Comparison of ENCODE assay signal across 8 cellular contexts in genomic region chr5:139517683-139518564, GRCh38. TPM values are rescaled to one million over a fixed set of nuclear protein-coding genes. Genes with fewer than 3 reads are reported as not detected.
DNase-seq lines count a peak whose midpoint lies in the region; FAIRE-seq and TF ChIP-seq lines count a peak whose summit lies in the region.

No MANE protein-coding gene starts in this region.

- H2BK120ac ChIP-seq in trophoblast cell (ENCODE audit: insufficient read depth, low read length, poor library complexity), result peak overlapping the region; percentile 67

- in situ Hi-C loops in transverse colon (cut with MboI; ENCODE audit: low pct_ligation_motif_present in 1 of 4, low pct_unique_long_range_greater_than_20kb in 1 of 4, low sequenced_read_pairs in 3 of 4), result loop anchor here in 3 of 4 donors (5.0 to 10.0 kb wide), 3 partner anchors 91 to 96 kb away; no protein-coding TSS in a partner anchor

- no peaks in the 10 kb centered on the region for H3K36me3 ChIP-seq in Loucy (ENCODE audit: insufficient read depth, low read length)
- H3K36me3 ChIP-seq in SK-N-SH (replicated peaks in 1 of 2; ENCODE audit: control insufficient read depth in 1 of 2, insufficient read depth in 2 of 2, low read length in 1 of 2), result no peaks in the 10 kb centered on the region
- H3K36me3 ChIP-seq in cardiac muscle cell, result no peaks in the 10 kb centered on the region
- no peaks in the 10 kb centered on the region for H3K36me3 ChIP-seq in trophoblast cell (ENCODE audit: control insufficient read depth in 1 of 2, insufficient read depth in 2 of 2, low read length in 2 of 2)
- H3K36me3 ChIP-seq in transverse colon, result no peaks in the 10 kb centered on the region

- TF ChIP-seq RAD21 in SK-N-SH (IDR thresholded peaks at IDR 0.05; ENCODE audit: low read length), result peak; percentile 61

- H3K4me3 ChIP-seq in Loucy (ENCODE audit: low read length, poor library complexity, severe bottlenecking), result peak overlapping the region; percentile 71
- peak overlapping the region; percentile 40 to 60 for H3K4me3 ChIP-seq in SK-N-SH (ENCODE audit: low read depth in 2 of 2, low read length in 1 of 2)
- peak overlapping the region; percentile 16 for H3K4me3 ChIP-seq in cardiac muscle cell
- H3K4me3 ChIP-seq in trophoblast cell (ENCODE audit: low read depth, low read length), result peak overlapping the region; percentile 58
- H3K4me3 ChIP-seq in transverse colon, result peak overlapping the region; percentile 34 to 56 (median 49)

- TF ChIP-seq EP300 in SK-N-SH (IDR thresholded peaks at IDR 0.05; ENCODE audit: borderline replicate concordance in 1 of 2, low read depth in 1 of 2, low read length in 1 of 2), result peak in 1 of 2 experiments; percentile 48; a peak in 1 of 4 replicates
- TF ChIP-seq EP300 in transverse colon (IDR thresholded peaks at IDR 0.05; ENCODE audit: low read depth), result no peak

- H2AK5ac ChIP-seq in trophoblast cell (ENCODE audit: low read length), result peak overlapping the region; percentile 45

- peak overlapping the region; percentile 89 for H3K18ac ChIP-seq in trophoblast cell (ENCODE audit: low read length)

- peaks cover 3% of the 10 kb centered on the region for H3K36me3 Mint-ChIP-seq in activated naive CD8-positive, alpha-beta T cell

- H3K9me3 Mint-ChIP-seq in activated naive CD8-positive, alpha-beta T cell (ENCODE audit: low read depth), result no peaks in the 10 kb centered on the region

- H3K27ac ChIP-seq in SK-N-SH (ENCODE audit: low read depth in 2 of 2, low read length in 1 of 2), result peak overlapping the region; percentile 65 to 87
- peak overlapping the region; percentile 67 for H3K27ac ChIP-seq in cardiac muscle cell
- peak overlapping the region; percentile 63 for H3K27ac ChIP-seq in trophoblast cell (ENCODE audit: low read depth, low read length)
- H3K27ac ChIP-seq in transverse colon, result peak overlapping the region; percentile 72 to 86 (median 85)

- H3K9me2 ChIP-seq in Loucy (replicated peaks; ENCODE audit: low read depth, low read length) (no peaks in the 10 kb centered on the region), SK-N-SH (no peaks in the 10 kb centered on the region)

- H3K27me3 ChIP-seq in Loucy (ENCODE audit: insufficient read depth, low read length, poor library complexity, severe bottlenecking) (no peaks in the 10 kb centered on the region), SK-N-SH (ENCODE audit: insufficient read depth) (no peaks in the 10 kb centered on the region), cardiac muscle cell (no peaks in the 10 kb centered on the region), trophoblast cell (ENCODE audit: insufficient read depth, low read length) (no peaks in the 10 kb centered on the region), transverse colon (no peaks in the 10 kb centered on the region)

- no peaks in the 10 kb centered on the region for H4K20me1 ChIP-seq in Loucy (ENCODE audit: insufficient read depth, low read length, poor library complexity, severe bottlenecking)
- no peaks in the 10 kb centered on the region for H4K20me1 ChIP-seq in SK-N-SH (ENCODE audit: insufficient read depth)

- DNase-seq in GM04503 (ENCODE audit: low read depth) (peak; percentile 27), H54 (ENCODE audit: insufficient read length, low spot score) (peak; percentile 87), SK-N-SH (peak; percentile 97), cardiac muscle cell (ENCODE audit: low read depth in 1 of 2, low spot score in 1 of 2) (peak; percentile 91 to 94), trophoblast cell (peak; percentile 83 to 95), transverse colon (peak; percentile 93)

- H3K4me1 ChIP-seq in Loucy (ENCODE audit: insufficient read depth, low read length, poor library complexity, severe bottlenecking) (peaks cover 16% of the 10 kb centered on the region), SK-N-SH (ENCODE audit: control insufficient read depth in 1 of 2, insufficient read depth in 2 of 2, low read depth in 1 of 2, low read length in 1 of 2) (peaks cover 3 to 8% of the 10 kb centered on the region in 2 experiments; a peak in 1 of 4 replicates), cardiac muscle cell (ENCODE audit: low read depth) (peaks cover 8% of the 10 kb centered on the region), trophoblast cell (ENCODE audit: control insufficient read depth in 1 of 2, insufficient read depth in 2 of 2, low read length in 2 of 2) (peaks cover 3 to 4% of the 10 kb centered on the region in 2 experiments), transverse colon (peaks cover 0 to 9% (median 8%) of the 10 kb centered on the region in 4 donors)

- H3K27ac Mint-ChIP-seq in activated naive CD8-positive, alpha-beta T cell, result peak overlapping the region; percentile 97

- H3K9me3 ChIP-seq in Loucy (ENCODE audit: insufficient read depth, low read depth, low read length) (no peaks in the 10 kb centered on the region), SK-N-SH (no peaks in the 10 kb centered on the region), cardiac muscle cell (ENCODE audit: low read depth) (no peaks in the 10 kb centered on the region), trophoblast cell (ENCODE audit: insufficient read depth, low read depth, low read length) (no peaks in the 10 kb centered on the region), transverse colon (no peaks in the 10 kb centered on the region)

- H2BK5ac ChIP-seq in trophoblast cell (ENCODE audit: low read depth, low read length, poor library complexity), result peak overlapping the region; percentile 49

- H4K12ac ChIP-seq in trophoblast cell (ENCODE audit: low read depth, low read length), result peak overlapping the region; percentile 84

- intact Hi-C loops in transverse colon (cut with DNase I; ENCODE audit: low total_unique reads), result no loop called here

- no peak for FAIRE-seq in H54 (lab: Jason Lieb, UNC)

- CTCF ChIA-PET in SK-N-SH (lab: Yijun Ruan, JAX), result interaction anchor here (0.6 to 13.0 kb wide), 29 partner anchors 14 to 181 kb away, joined by 3 to 324 read pairs (median 4); partner anchors contain the start of gene PAIP2

- no peak overlapping the region for H3K23ac ChIP-seq in trophoblast cell (ENCODE audit: low read length)

- peaks cover 7% of the 10 kb centered on the region for H3K79me1 ChIP-seq in trophoblast cell (ENCODE audit: low read length)

- no peaks in the 10 kb centered on the region for H3F3A ChIP-seq in Loucy (ENCODE audit: low read depth)
- H3F3A ChIP-seq in SK-N-SH (replicated peaks; ENCODE audit: insufficient read depth), result peaks cover 8% of the 10 kb centered on the region

- H3K14ac ChIP-seq in trophoblast cell (ENCODE audit: low read length), result peak overlapping the region; percentile 86

- H3K9ac ChIP-seq in Loucy (ENCODE audit: low read depth, low read length, poor library complexity, severe bottlenecking), result peak overlapping the region; percentile 86
- peak overlapping the region; percentile 63 for H3K9ac ChIP-seq in SK-N-SH
- peak overlapping the region; percentile 44 for H3K9ac ChIP-seq in trophoblast cell (ENCODE audit: low read length)

- H3K79me2 ChIP-seq in Loucy (ENCODE audit: insufficient read depth, low read length) (no peaks in the 10 kb centered on the region), SK-N-SH (ENCODE audit: insufficient read depth) (no peaks in the 10 kb centered on the region), trophoblast cell (ENCODE audit: control insufficient read depth, insufficient read depth, low read length, poor library complexity) (peaks cover 2% of the 10 kb centered on the region)

- H3K4me2 ChIP-seq in Loucy (ENCODE audit: low read depth, low read length, poor library complexity, severe bottlenecking), result peak overlapping the region; percentile 76
- peak overlapping the region; percentile 78 for H3K4me2 ChIP-seq in SK-N-SH
- peak overlapping the region; percentile 74 for H3K4me2 ChIP-seq in trophoblast cell (ENCODE audit: low read length)

- H3K4me3 Mint-ChIP-seq in activated naive CD8-positive, alpha-beta T cell, result peak overlapping the region; percentile 92

- peak; percentile 87 for TF ChIP-seq CTCF in Loucy (conservative IDR thresholded peaks at IDR 0.05; ENCODE audit: low read length)
- TF ChIP-seq CTCF in SK-N-SH (IDR thresholded peaks at IDR 0.05), result peak; percentile 79
- TF ChIP-seq CTCF in cardiac muscle cell (IDR thresholded peaks at IDR 0.05; ENCODE audit: low read depth, low read length), result peak; percentile 90
- peak; percentile 93 to 99 (median 98) for TF ChIP-seq CTCF in transverse colon (IDR thresholded peaks at IDR 0.05)

- H3K27me3 Mint-ChIP-seq in activated naive CD8-positive, alpha-beta T cell, result no peaks in the 10 kb centered on the region

- TF ChIP-seq POLR2A in H54 (IDR thresholded peaks at IDR 0.05; ENCODE audit: low read depth, low read length) (peak; percentile 71), transverse colon (IDR thresholded peaks at IDR 0.05) (peak; percentile 74)

- H4K91ac ChIP-seq in trophoblast cell (ENCODE audit: low read depth, low read length), result peak overlapping the region; percentile 94

- peak overlapping the region; percentile 100 for H4K8ac ChIP-seq in trophoblast cell (ENCODE audit: low read depth, low read length)

- WGBS in SK-N-SH (ENCODE audit: low lambda C conversion rate), result 42% methylated on average over 17 of the region's 56 CpGs
- WGBS in trophoblast cell (ENCODE audit: extremely low coverage, insufficient coverage, insufficient read length), result no CpG with 5 or more reads among the region's 56 CpGs
- WGBS in transverse colon (ENCODE audit: low coverage in 1 of 2), 2 donors, result 5 to 24% methylated on average over 7 to 42 of the region's 56 CpGs

- POLR2A ChIA-PET in SK-N-SH (lab: Yijun Ruan, JAX), result interaction anchor here (0.5 to 1.6 kb wide), 4 partner anchors 15 to 79 kb away, joined by 3 to 6 read pairs (median 4); partner anchors contain the start of genes DNAJC18 and UBE2D2

- peak overlapping the region; percentile 68 for H2BK12ac ChIP-seq in trophoblast cell (ENCODE audit: low read length)

- H3K4me1 Mint-ChIP-seq in activated naive CD8-positive, alpha-beta T cell (ENCODE audit: low read depth), result peaks cover 21% of the 10 kb centered on the region

- peak overlapping the region; percentile 71 for H3K4ac ChIP-seq in trophoblast cell (ENCODE audit: low read depth, low read length)

- H2AFZ ChIP-seq in Loucy (ENCODE audit: low read length) (peak overlapping the region; percentile 85), SK-N-SH (ENCODE audit: low read depth) (peak overlapping the region; percentile 95), trophoblast cell (ENCODE audit: insufficient read depth, low read length, poor library complexity) (peak overlapping the region; percentile 99)

RNA-seq across cellular contexts. Expression of gene STING1, which starts 35.4 kb away (rescaled TPM):
- polyA plus RNA-seq in SK-N-SH (2012; rRNA removed) (98.4 and 119 TPM in 2 replicates), cardiac muscle cell (59.9 and 69.0 TPM in 2 replicates)
- 37.8 and 54.3 TPM in 2 replicates for polyA plus RNA-seq in SK-N-SH (2012; cell fraction: cytosol; rRNA removed)
- polyA plus RNA-seq in SK-N-SH (2012; cell fraction: nucleus; rRNA removed), result 254 and 357 TPM in 2 replicates
- total RNA-seq in cardiac muscle cell (58.1 and 79.2 TPM in 2 replicates), transverse colon (10 to 100 TPM; 12.2 to 51.5 (median 19.1) TPM)
- polyA plus RNA-seq in trophoblast cell (2013), result 0.07 and 0.08 TPM in 2 replicates

RNA-seq across cellular contexts. Expression of gene UBE2D2, which starts 43.2 kb away (rescaled TPM):
- 22.8 and 24.5 TPM in 2 replicates for polyA plus RNA-seq in SK-N-SH (2012; rRNA removed)
- polyA plus RNA-seq in SK-N-SH (2012; cell fraction: cytosol; rRNA removed), result 37.4 and 56.8 TPM in 2 replicates
- polyA plus RNA-seq in SK-N-SH (2012; cell fraction: nucleus; rRNA removed), result 17.7 and 24.5 TPM in 2 replicates
- 225 and 338 TPM in 2 replicates for total RNA-seq in cardiac muscle cell
- 236 and 291 TPM in 2 replicates for polyA plus RNA-seq in cardiac muscle cell
- 113 and 115 TPM in 2 replicates for polyA plus RNA-seq in trophoblast cell (2013)
- total RNA-seq in transverse colon, result 100 to 1,000 TPM in 2 of 4 donors, 10 to 100 TPM in 2; 45.6 to 134 (median 80.8) TPM

RNA-seq across cellular contexts. Expression of gene SMIM33, which starts 47.1 kb away (rescaled TPM):
- polyA plus RNA-seq in SK-N-SH (2012; rRNA removed), result not detected in 2 replicates
- polyA plus RNA-seq in SK-N-SH (2012; cell fraction: cytosol; rRNA removed), result not detected in 2 replicates
- polyA plus RNA-seq in SK-N-SH (2012; cell fraction: nucleus; rRNA removed), result not detected in 2 replicates
- not detected in 2 replicates for total RNA-seq in cardiac muscle cell
- 0.10 TPM in 1 of 2 replicates, not detected in the other for polyA plus RNA-seq in cardiac muscle cell
- not detected in 2 replicates for polyA plus RNA-seq in trophoblast cell (2013)
- total RNA-seq in transverse colon, result under 1 TPM in 2 of 4 donors, not detected in 2; 0.55 to 0.64 TPM

RNA-seq across cellular contexts. Expression of gene ECSCR, which starts 55.4 kb away (rescaled TPM):
- polyA plus RNA-seq in SK-N-SH (2012; rRNA removed) (10.9 and 13.5 TPM in 2 replicates), cardiac muscle cell (0.97 and 1.5 TPM in 2 replicates)
- 9.4 and 11.9 TPM in 2 replicates for polyA plus RNA-seq in SK-N-SH (2012; cell fraction: cytosol; rRNA removed)
- polyA plus RNA-seq in SK-N-SH (2012; cell fraction: nucleus; rRNA removed), result 4.1 and 4.7 TPM in 2 replicates
- total RNA-seq in cardiac muscle cell (not detected in 2 replicates), transverse colon (1 to 10 TPM in 3 of 4 donors, not detected in 1; 2.2 to 4.8 (median 3.6) TPM)
- polyA plus RNA-seq in trophoblast cell (2013), result not detected in 2 replicates

Comparison
In these comparisons a context has a peak if more than half of its experiments do, and no peak if none do; other contexts are left out.
1. Peak in every context shown above with its lines: DNase-seq, H3K4me3 ChIP-seq and H3K27ac ChIP-seq.
2. DNase-seq: peak in every context shown above with its lines; median percentile 97 in SK-N-SH; 93 in transverse colon; 92 in cardiac muscle cell; 89 in trophoblast cell; 87 in H54; 27 in GM04503.
3. H3K4me3 ChIP-seq: peak in every context shown above with its lines; median percentile 71 in Loucy; 58 in trophoblast cell; 50 in SK-N-SH; 49 in transverse colon; 16 in cardiac muscle cell.